In the genomic region with DNA sequence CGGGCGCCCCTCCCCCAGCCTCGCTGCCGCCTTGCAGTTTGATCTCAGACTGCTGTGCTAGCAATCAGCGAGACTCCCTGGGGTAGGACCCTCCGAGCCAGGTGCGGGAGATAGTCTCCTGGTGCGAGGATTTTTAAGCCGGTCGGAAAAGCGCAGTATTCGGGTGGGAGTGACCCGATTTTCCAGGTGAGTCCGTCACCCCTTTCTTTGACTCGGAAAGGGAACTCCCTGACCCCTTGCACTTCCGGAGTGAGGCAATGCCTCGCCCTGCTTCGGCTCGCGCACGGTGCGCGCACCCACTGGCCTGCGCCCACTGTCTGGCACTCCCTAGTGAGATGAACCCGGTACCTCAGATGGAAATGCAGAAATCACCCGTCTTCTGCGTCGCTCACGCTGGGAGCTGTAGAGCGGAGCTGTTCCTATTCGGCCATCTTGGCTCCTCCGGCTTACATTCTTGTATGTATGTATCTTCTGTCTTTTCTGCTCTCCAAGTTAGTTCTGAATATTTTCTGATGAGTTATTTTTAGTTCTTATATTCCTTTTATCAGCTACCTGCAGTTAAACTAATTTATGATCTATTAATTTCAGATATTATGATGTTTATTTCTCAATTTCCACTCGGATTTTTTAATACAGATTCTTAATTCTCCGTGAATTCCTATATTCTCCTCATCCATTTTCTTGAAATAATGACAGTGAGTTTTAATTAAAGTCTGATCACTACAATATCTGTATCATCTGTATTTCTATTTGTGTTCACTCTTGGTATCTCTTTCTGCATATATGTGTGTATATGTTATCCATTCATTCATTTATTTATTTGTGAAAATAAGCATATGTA, we compare ENCODE assay signal across 1 cellular context.
TF ChIP-seq lines count a peak whose summit lies in the region.
"Not testable (repeated sequence)": the region's sequence is repeated elsewhere in the genome, so short reads cannot be mapped to it uniquely, and the experiment has no call there.

No MANE protein-coding gene starts in this region.

TF ChIP-seq in K562, 482 proteins besides CTCF, POLR2A, EP300 and RAD21 (continued from another document and continues in another):
- TF ChIP-seq ATF3 (IDR thresholded peaks at IDR 0.05) (peak; percentile 92), HDAC8 (tag; IDR thresholded peaks at IDR 0.05) (peak; percentile 53; the same call in 1 of the 2 replicates), NR2C1 (IDR thresholded peaks at IDR 0.05) (peak; percentile 97), NR2C1 (tag; IDR thresholded peaks at IDR 0.05) (peak; percentile 98), E2F8 (IDR thresholded peaks at IDR 0.05; ENCODE audit: low read depth, partially characterized antibody) (peak; percentile 72), EP400 (IDR thresholded peaks at IDR 0.05) (peak; percentile 97), ESRRA (IDR thresholded peaks at IDR 0.05; ENCODE audit: borderline replicate concordance, low read depth) (peak; percentile 32; the same call in 1 of the 2 replicates), MEF2D (tag; conservative IDR thresholded peaks at IDR 0.05; ENCODE audit: low read depth) (peak; percentile 19; the same call in 1 of the 2 replicates), YY1 (IDR thresholded peaks at IDR 0.05; ENCODE audit: borderline replicate concordance in 1 of 3, control insufficient read depth in 1 of 3, extremely low read depth in 1 of 3, insufficient read depth in 3 of 3, insufficient read length in 1 of 3, insufficient replicate concordance in 2 of 3, low read depth in 1 of 3, low read length in 2 of 3) (peak in 1 of 3 experiments; percentile 61), TOE1 (IDR thresholded peaks at IDR 0.05; ENCODE audit: borderline replicate concordance) (0 out of 2 replicates have a peak, but pooled peaks have one; percentile 24), DIDO1 (tag; IDR thresholded peaks at IDR 0.05; ENCODE audit: low read depth) (peak; percentile 80), GMEB1 (CRISPR knock-in tag; IDR thresholded peaks at IDR 0.05) (peak; percentile 48), RBBP5 (IDR thresholded peaks at IDR 0.05; ENCODE audit: borderline replicate concordance, insufficient read depth, low read length, poor library complexity, severe bottlenecking) (peak; percentile 43), ATF1 (tag; IDR thresholded peaks at IDR 0.05) (peak; percentile 77), ETV5 (CRISPR knock-in tag; IDR thresholded peaks at IDR 0.05; ENCODE audit: low read depth) (peak; percentile 48; the same call in 1 of the 2 replicates), SMAD4 (CRISPR knock-in tag; conservative IDR thresholded peaks at IDR 0.05) (peak; percentile 88), CBFA2T3 (IDR thresholded peaks at IDR 0.05) (peak; percentile 29), TAF9B (IDR thresholded peaks at IDR 0.05; ENCODE audit: partially characterized antibody) (peak; percentile 81), MTA1 (IDR thresholded peaks at IDR 0.05; ENCODE audit: borderline replicate concordance) (0 out of 2 replicates have a peak, but pooled peaks have one; percentile 27), ELF1 (tag; IDR thresholded peaks at IDR 0.05) (peak; percentile 15; the same call in 1 of the 2 replicates), TRIM28 (IDR thresholded peaks at IDR 0.05) (peak; percentile 62; the same call in 1 of the 2 replicates), ATF7 (IDR thresholded peaks at IDR 0.05) (peak; percentile 94), MTA3 (IDR thresholded peaks at IDR 0.05; ENCODE audit: borderline replicate concordance) (peak; percentile 46; the same call in 1 of the 2 replicates), KLF1 (tag; IDR thresholded peaks at IDR 0.05) (peak; percentile 87), PHF8 (IDR thresholded peaks at IDR 0.05; ENCODE audit: borderline replicate concordance, low read length) (peak; percentile 42; the same call in 1 of the 2 replicates), RB1 (IDR thresholded peaks at IDR 0.05; ENCODE audit: low read depth) (peak; percentile 32; the same call in 1 of the 2 replicates), HDAC2 (IDR thresholded peaks at IDR 0.05) (peak; percentile 78), ZNF512 (tag; IDR thresholded peaks at IDR 0.05) (peak; percentile 62), NR2C2 (CRISPR knock-in tag; IDR thresholded peaks at IDR 0.05) (peak; percentile 66; the same call in 1 of the 2 replicates), NR2C2 (tag; IDR thresholded peaks at IDR 0.05) (peak; percentile 97), NCOR1 (IDR thresholded peaks at IDR 0.05) (peak; percentile 70; the same call in 1 of the 2 replicates), CTBP1 (IDR thresholded peaks at IDR 0.05; ENCODE audit: borderline replicate concordance) (peak; percentile 89), ZNF41 (CRISPR knock-in tag; conservative IDR thresholded peaks at IDR 0.05) (peak; percentile 90), POLR2B (IDR thresholded peaks at IDR 0.05; ENCODE audit: low read depth, partially characterized antibody) (peak; percentile 56), C11orf30 (IDR thresholded peaks at IDR 0.05; ENCODE audit: low read depth) (peak; percentile 48), EGR1 (conservative IDR thresholded peaks at IDR 0.05) (peak; percentile 26), PHF20 (IDR thresholded peaks at IDR 0.05; ENCODE audit: partially characterized antibody) (peak; percentile 76)
- TF ChIP-seq ATF3 (CRISPR knock-in tag; conservative IDR thresholded peaks at IDR 0.05); TOE1 (CRISPR knock-in tag; IDR thresholded peaks at IDR 0.05; ENCODE audit: borderline replicate concordance, low read depth); ATF1 (CRISPR knock-in tag; IDR thresholded peaks at IDR 0.05): not testable (repeated sequence)
- TF ChIP-seq, protein P1, sequence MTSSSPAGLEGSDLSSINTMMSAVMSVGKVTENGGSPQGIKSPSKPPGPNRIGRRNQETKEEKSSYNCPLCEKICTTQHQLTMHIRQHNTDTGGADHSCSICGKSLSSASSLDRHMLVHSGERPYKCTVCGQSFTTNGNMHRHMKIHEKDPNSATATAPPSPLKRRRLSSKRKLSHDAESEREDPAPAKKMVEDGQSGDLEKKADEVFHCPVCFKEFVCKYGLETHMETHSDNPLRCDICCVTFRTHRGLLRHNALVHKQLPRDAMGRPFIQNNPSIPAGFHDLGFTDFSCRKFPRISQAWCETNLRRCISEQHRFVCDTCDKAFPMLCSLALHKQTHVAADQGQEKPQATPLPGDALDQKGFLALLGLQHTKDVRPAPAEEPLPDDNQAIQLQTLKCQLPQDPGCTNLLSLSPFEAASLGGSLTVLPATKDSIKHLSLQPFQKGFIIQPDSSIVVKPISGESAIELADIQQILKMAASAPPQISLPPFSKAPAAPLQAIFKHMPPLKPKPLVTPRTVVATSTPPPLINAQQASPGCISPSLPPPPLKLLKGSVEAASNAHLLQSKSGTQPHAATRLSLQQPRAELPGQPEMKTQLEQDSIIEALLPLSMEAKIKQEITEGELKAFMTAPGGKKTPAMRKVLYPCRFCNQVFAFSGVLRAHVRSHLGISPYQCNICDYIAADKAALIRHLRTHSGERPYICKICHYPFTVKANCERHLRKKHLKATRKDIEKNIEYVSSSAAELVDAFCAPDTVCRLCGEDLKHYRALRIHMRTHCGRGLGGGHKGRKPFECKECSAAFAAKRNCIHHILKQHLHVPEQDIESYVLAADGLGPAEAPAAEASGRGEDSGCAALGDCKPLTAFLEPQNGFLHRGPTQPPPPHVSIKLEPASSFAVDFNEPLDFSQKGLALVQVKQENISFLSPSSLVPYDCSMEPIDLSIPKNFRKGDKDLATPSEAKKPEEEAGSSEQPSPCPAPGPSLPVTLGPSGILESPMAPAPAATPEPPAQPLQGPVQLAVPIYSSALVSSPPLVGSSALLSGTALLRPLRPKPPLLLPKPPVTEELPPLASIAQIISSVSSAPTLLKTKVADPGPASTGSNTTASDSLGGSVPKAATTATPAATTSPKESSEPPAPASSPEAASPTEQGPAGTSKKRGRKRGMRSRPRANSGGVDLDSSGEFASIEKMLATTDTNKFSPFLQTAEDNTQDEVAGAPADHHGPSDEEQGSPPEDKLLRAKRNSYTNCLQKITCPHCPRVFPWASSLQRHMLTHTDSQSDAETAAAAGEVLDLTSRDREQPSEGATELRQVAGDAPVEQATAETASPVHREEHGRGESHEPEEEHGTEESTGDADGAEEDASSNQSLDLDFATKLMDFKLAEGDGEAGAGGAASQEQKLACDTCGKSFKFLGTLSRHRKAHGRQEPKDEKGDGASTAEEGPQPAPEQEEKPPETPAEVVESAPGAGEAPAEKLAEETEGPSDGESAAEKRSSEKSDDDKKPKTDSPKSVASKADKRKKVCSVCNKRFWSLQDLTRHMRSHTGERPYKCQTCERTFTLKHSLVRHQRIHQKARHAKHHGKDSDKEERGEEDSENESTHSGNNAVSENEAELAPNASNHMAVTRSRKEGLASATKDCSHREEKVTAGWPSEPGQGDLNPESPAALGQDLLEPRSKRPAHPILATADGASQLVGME (CRISPR knock-in tag; IDR thresholded peaks at IDR 0.05) = 0 out of 2 replicates have a peak, but pooled peaks have one; percentile 67
- TF ChIP-seq, protein P2, sequence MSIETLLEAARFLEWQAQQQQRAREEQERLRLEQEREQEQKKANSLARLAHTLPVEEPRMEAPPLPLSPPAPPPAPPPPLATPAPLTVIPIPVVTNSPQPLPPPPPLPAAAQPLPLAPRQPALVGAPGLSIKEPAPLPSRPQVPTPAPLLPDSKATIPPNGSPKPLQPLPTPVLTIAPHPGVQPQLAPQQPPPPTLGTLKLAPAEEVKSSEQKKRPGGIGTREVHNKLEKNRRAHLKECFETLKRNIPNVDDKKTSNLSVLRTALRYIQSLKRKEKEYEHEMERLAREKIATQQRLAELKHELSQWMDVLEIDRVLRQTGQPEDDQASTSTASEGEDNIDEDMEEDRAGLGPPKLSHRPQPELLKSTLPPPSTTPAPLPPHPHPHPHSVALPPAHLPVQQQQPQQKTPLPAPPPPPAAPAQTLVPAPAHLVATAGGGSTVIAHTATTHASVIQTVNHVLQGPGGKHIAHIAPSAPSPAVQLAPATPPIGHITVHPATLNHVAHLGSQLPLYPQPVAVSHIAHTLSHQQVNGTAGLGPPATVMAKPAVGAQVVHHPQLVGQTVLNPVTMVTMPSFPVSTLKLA (conservative IDR thresholded peaks at IDR 0.05) = peak; percentile 88 to 91
- TF ChIP-seq, protein P3, sequence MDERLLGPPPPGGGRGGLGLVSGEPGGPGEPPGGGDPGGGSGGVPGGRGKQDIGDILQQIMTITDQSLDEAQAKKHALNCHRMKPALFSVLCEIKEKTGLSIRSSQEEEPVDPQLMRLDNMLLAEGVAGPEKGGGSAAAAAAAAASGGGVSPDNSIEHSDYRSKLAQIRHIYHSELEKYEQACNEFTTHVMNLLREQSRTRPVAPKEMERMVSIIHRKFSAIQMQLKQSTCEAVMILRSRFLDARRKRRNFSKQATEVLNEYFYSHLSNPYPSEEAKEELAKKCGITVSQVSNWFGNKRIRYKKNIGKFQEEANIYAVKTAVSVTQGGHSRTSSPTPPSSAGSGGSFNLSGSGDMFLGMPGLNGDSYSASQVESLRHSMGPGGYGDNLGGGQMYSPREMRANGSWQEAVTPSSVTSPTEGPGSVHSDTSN (CRISPR knock-in tag; IDR thresholded peaks at IDR 0.05; ENCODE audit: low read depth) = not testable (repeated sequence)
- TF ChIP-seq, protein P3 (tag; conservative IDR thresholded peaks at IDR 0.05; ENCODE audit: low read depth) = peak; percentile 17; the same call in 1 of the 2 replicates
